In genomic region chr19:36213793-36214387, GRCh38 we compare ENCODE assay signal across 8 cellular contexts. TPM values are rescaled to one million over a fixed set of nuclear protein-coding genes. Genes with fewer than 3 reads are reported as not detected.
DNase-seq lines count a peak whose midpoint lies in the region; ATAC-seq and TF ChIP-seq lines count a peak whose summit lies in the region.

No MANE protein-coding gene starts in this region.

- TF ChIP-seq POLR2A in heart left ventricle (IDR thresholded peaks at IDR 0.05) (no peak), suprapubic skin (IDR thresholded peaks at IDR 0.05) (no peak)

- WGBS in heart left ventricle, 4 donors = 22 to 29% (median 25%) methylated on average over 12 to 15 of the region's 15 CpGs
- WGBS in suprapubic skin = 30% methylated on average over 9 of the region's 15 CpGs

- no peaks in the 10 kb centered on the region for H3K27me3 Mint-ChIP-seq in WTC11 (ENCODE audit: low read depth)

- CTCF ChIA-PET in WTC11 (lab: Charles Lee) = interaction anchor here (1.2 to 1.5 kb wide), 4 partner anchors 23 to 86 kb away, joined by 3 to 13 read pairs (median 8); no protein-coding TSS in a partner anchor

- peaks cover 4% of the 10 kb centered on the region for H3K36me3 Mint-ChIP-seq in WTC11

- POLR2A ChIA-PET in WTC11 (lab: Charles Lee) = interaction anchor here (1.0 to 1.1 kb wide), 5 partner anchors 14 to 314 kb away, joined by 3 to 10 read pairs (median 3); partner anchors contain the start of genes ZNF260 and ZNF566

- no peak overlapping the region for H3K4me3 Mint-ChIP-seq in WTC11

- peaks cover 0 to 34% (median 13%) of the 10 kb centered on the region in 12 donors for H3K4me1 ChIP-seq in heart left ventricle
- H3K4me1 ChIP-seq in suprapubic skin = peaks cover 24% of the 10 kb centered on the region

- peak in 1 of 4 donors; percentile 0 for ATAC-seq in heart left ventricle
- ATAC-seq in WTC11 = peak; percentile 1; the same call in 1 of the 2 replicates
- ATAC-seq in HG03159 (IDR thresholded peaks at IDR 0.05; ENCODE audit: unreplicated experiment) = no peak

- TF ChIP-seq CTCF in heart left ventricle (IDR thresholded peaks at IDR 0.05) (no peak), WTC11 (IDR thresholded peaks at IDR 0.05) (no peak), kidney epithelial cell (IDR thresholded peaks at IDR 0.05; ENCODE audit: insufficient read depth, low read length, poor library complexity, severe bottlenecking) (no peak), suprapubic skin (IDR thresholded peaks at IDR 0.05) (no peak)

- TF ChIP-seq EP300 in suprapubic skin (IDR thresholded peaks at IDR 0.05) = no peak

- H3K9me3 ChIP-seq in heart left ventricle = no peaks in the 10 kb centered on the region
- no peaks in the 10 kb centered on the region for H3K9me3 ChIP-seq in suprapubic skin

- peaks cover 12% of the 10 kb centered on the region for H3K4me1 Mint-ChIP-seq in WTC11

- H3K36me3 ChIP-seq in heart left ventricle (peaks cover 0 to 4% (median 0%) of the 10 kb centered on the region in 9 donors), kidney epithelial cell (ENCODE audit: control insufficient read depth, insufficient read depth, low read length) (no peaks in the 10 kb centered on the region), suprapubic skin (peaks cover 3% of the 10 kb centered on the region)

- H3K9me3 Mint-ChIP-seq in WTC11 = no peaks in the 10 kb centered on the region

- DNase-seq in heart left ventricle = peak in 1 of 5 donors; percentile 44
- DNase-seq in cardiac septum (ENCODE audit: low spot score) = no peak
- no peak for DNase-seq in WTC11 (ENCODE audit: low spot score)
- no peak for DNase-seq in kidney epithelial cell (ENCODE audit: low read depth)
- peak in 1 of 2 donors; percentile 77 for DNase-seq in suprapubic skin (ENCODE audit: low spot score in 2 of 2)
- no peak for DNase-seq in NCI-H524 (lab: John Stamatoyannopoulos, UW)
- DNase-seq in NCI-H446 treated with DMSO at 0.1 percent for 48 hours (lab: John Stamatoyannopoulos, UW) = no peak

- H3K27ac ChIP-seq in heart left ventricle (peak overlapping the region; percentile 62 to 98 (median 96)), suprapubic skin (peak overlapping the region; percentile 92)

- H3K27ac Mint-ChIP-seq in WTC11 = no peak overlapping the region

- intact Hi-C loops in heart left ventricle (cut with DNase I) (loop anchor here in 2 of 10 donors (10.0 kb wide), 1 partner anchor 271 kb away; the partner anchor contains the start of gene ZNF566 (in 2 of the 2)), cardiac septum (cut with DNase I) (loop anchor here (10.0 kb wide), 2 partner anchors 211 to 271 kb away; partner anchors contain the start of gene ZNF566)

- H3K27me3 ChIP-seq in heart left ventricle (no peaks in the 10 kb centered on the region), kidney epithelial cell (ENCODE audit: control insufficient read depth, insufficient read depth, low read length) (no peaks in the 10 kb centered on the region), suprapubic skin (no peaks in the 10 kb centered on the region)

- peak overlapping the region; percentile 54 to 92 (median 75) for H3K4me3 ChIP-seq in heart left ventricle
- peak overlapping the region; percentile 94 for H3K4me3 ChIP-seq in kidney epithelial cell (ENCODE audit: low read depth, low read length)
- H3K4me3 ChIP-seq in suprapubic skin = peak overlapping the region; percentile 75

TF ChIP-seq in WTC11, 78 proteins besides CTCF, POLR2A, EP300 and RAD21:
- TF ChIP-seq OVOL2 (CRISPR knock-in tag; IDR thresholded peaks at IDR 0.05; ENCODE audit: borderline replicate concordance) = no peak
- peak; percentile 5; the same call in 1 of the 2 replicates for TF ChIP-seq ETV6 (CRISPR knock-in tag; IDR thresholded peaks at IDR 0.05)
- TF ChIP-seq RORB (CRISPR knock-in tag; IDR thresholded peaks at IDR 0.05) = no peak
- TF ChIP-seq ESRRA (CRISPR knock-in tag; IDR thresholded peaks at IDR 0.05; ENCODE audit: borderline replicate concordance) = no peak
- TF ChIP-seq FOXP1 (CRISPR knock-in tag; IDR thresholded peaks at IDR 0.05; ENCODE audit: borderline replicate concordance) = peak; percentile 44; the same call in 1 of the 2 replicates
- no peak for TF ChIP-seq ZNF423 (CRISPR knock-in tag; IDR thresholded peaks at IDR 0.05)
- peak; percentile 37; the same call in 1 of the 2 replicates for TF ChIP-seq NFE2L1 (CRISPR knock-in tag; IDR thresholded peaks at IDR 0.05)
- TF ChIP-seq, protein P1, sequence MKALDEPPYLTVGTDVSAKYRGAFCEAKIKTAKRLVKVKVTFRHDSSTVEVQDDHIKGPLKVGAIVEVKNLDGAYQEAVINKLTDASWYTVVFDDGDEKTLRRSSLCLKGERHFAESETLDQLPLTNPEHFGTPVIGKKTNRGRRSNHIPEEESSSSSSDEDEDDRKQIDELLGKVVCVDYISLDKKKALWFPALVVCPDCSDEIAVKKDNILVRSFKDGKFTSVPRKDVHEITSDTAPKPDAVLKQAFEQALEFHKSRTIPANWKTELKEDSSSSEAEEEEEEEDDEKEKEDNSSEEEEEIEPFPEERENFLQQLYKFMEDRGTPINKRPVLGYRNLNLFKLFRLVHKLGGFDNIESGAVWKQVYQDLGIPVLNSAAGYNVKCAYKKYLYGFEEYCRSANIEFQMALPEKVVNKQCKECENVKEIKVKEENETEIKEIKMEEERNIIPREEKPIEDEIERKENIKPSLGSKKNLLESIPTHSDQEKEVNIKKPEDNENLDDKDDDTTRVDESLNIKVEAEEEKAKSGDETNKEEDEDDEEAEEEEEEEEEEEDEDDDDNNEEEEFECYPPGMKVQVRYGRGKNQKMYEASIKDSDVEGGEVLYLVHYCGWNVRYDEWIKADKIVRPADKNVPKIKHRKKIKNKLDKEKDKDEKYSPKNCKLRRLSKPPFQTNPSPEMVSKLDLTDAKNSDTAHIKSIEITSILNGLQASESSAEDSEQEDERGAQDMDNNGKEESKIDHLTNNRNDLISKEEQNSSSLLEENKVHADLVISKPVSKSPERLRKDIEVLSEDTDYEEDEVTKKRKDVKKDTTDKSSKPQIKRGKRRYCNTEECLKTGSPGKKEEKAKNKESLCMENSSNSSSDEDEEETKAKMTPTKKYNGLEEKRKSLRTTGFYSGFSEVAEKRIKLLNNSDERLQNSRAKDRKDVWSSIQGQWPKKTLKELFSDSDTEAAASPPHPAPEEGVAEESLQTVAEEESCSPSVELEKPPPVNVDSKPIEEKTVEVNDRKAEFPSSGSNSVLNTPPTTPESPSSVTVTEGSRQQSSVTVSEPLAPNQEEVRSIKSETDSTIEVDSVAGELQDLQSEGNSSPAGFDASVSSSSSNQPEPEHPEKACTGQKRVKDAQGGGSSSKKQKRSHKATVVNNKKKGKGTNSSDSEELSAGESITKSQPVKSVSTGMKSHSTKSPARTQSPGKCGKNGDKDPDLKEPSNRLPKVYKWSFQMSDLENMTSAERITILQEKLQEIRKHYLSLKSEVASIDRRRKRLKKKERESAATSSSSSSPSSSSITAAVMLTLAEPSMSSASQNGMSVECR (CRISPR knock-in tag; IDR thresholded peaks at IDR 0.05; ENCODE audit: borderline replicate concordance) = 0 out of 2 replicates have a peak, but pooled peaks have one; percentile 3
- TF ChIP-seq KAT7 (CRISPR knock-in tag; IDR thresholded peaks at IDR 0.05; ENCODE audit: borderline replicate concordance) = no peak

RNA-seq across cellular contexts. Expression of gene ZNF565, which starts 0.6 kb away (rescaled TPM):
- total RNA-seq in heart left ventricle (1 to 10 TPM; 2.3 to 4.3 (median 3.0) TPM), cardiac septum (4.0 TPM), WTC11 (2021) (2.5 to 3.0 TPM (median 2.8 TPM) in 3 replicates), kidney epithelial cell (1.5 and 2.2 TPM in 2 replicates), suprapubic skin (1 to 10 TPM; 3.6 to 9.8 (median 6.2) TPM)
- polyA plus RNA-seq in heart left ventricle = 1 to 10 TPM; 2.6 to 3.6 TPM

RNA-seq across cellular contexts. Expression of gene ZNF146, which starts 1.0 kb away (rescaled TPM):
- total RNA-seq in heart left ventricle (10 to 100 TPM; 28.2 to 53.7 (median 35.1) TPM), cardiac septum (38.6 TPM), WTC11 (2021) (122 to 128 TPM (median 124 TPM) in 3 replicates), kidney epithelial cell (123 and 155 TPM in 2 replicates), suprapubic skin (10 to 100 TPM; 60.2 to 70.4 (median 64.3) TPM)
- polyA plus RNA-seq in heart left ventricle = 10 to 100 TPM; 14.1 to 41.1 TPM
